Comparison of ENCODE assay signal across 11 cellular contexts in the genomic region with DNA sequence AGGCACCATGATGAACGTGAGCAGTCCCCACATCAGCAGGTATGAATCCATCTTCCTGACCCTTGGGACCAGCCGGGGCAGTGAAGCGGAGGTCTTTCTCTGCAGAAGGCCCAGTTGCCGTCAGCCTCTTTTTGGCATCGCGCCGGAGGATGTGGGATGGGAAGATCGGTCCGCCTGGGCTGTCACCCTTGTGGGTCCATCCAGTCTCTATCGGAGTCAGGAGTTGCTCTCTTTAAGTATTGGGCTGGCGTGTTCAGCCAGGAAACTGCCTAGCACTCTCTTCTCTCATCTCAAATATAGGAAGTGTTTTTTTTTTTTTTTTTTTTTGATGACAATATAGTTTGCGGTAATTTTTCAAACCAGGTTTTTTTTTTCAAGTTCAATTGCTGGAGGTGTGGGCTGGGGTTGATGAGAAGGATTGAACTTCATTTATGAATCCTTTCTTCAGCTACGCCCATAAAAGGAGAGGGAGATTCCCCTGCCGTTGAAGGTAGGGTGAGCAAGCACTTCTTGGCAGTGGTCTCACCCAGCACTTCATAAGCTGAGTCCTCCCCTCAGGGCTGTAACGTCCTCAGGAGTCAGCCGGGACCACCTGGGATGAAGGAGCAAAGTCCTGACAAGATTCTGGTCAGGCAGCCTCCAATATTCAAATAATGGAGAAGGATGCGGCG. TPM values are rescaled to one million over a fixed set of nuclear protein-coding genes. Genes with fewer than 3 reads are reported as not detected.
DNase-seq lines count a peak whose midpoint lies in the region; ATAC-seq, FAIRE-seq and TF ChIP-seq lines count a peak whose summit lies in the region.
"Had no signal": no experiment of that assay in that cellular context is flagged by ENCODE, and none has a peak within 500 bp of the region (broad histone marks: within the 10 kb centered on the region; RNA-seq: fewer than 3 reads in every experiment).

A gene (minus strand): TSS at position 267 of the 671 bp plus-strand sequence. CDS start 216 bp downstream, at position 51.

- intact Hi-C loops in activated naive CD4-positive, alpha-beta T cell treated with anti-CD3 and anti-CD28 coated beads for 36 hours (cut with micrococcal nuclease) = loop anchor here (1.0 kb wide), 4 partner anchors 8 to 26 kb away; no protein-coding TSS in a partner anchor
- intact Hi-C loops in HepG2 (cut with micrococcal nuclease; ENCODE audit: unreplicated experiment) = no loop called here

- in situ Hi-C loops in HepG2 (cut with HindIII; ENCODE audit: extremely low pct_ligation_motif_present, low pct_unique_long_range_greater_than_20kb) = no loop called here

- no peak within 1 kb of the TSS for H3K9ac ChIP-seq in HepG2 (ENCODE audit: insufficient read depth, low read depth, low read length)

- CTCF ChIA-PET in activated naive CD4-positive, alpha-beta T cell treated with anti-CD3 and anti-CD28 coated beads for 36 hours (lab: Charles Lee) = interaction anchor here (0.7 to 3.6 kb wide), 9 partner anchors 9 to 28 kb away, joined by 3 to 21 read pairs (median 6); no protein-coding TSS in a partner anchor
- CTCF ChIA-PET in HepG2 (lab: Yijun Ruan, JAX; ENCODE audit: low intra/inter-chr PET ratio, low total read pairs) = no interaction called here

- H3K4me1 ChIP-seq in small intestine (ENCODE audit: control insufficient read depth in 2 of 2, insufficient read depth in 1 of 2, low read depth in 1 of 2, low read length in 1 of 2) = no peaks in the 10 kb centered on the region
- no peaks in the 10 kb centered on the region for H3K4me1 ChIP-seq in tibial nerve
- H3K4me1 ChIP-seq in HepG2 (ENCODE audit: insufficient read depth, low read length) = no peaks in the 10 kb centered on the region

- FAIRE-seq in small intestine (lab: Jason Lieb, UNC) (no peak), HepG2 (lab: Jason Lieb, UNC) (no peak)

- peaks cover 67% of the 10 kb centered on the region for H3K4me1 Mint-ChIP-seq in T-helper 1 cell treated with Interleukin-12 subunit alpha and Interleukin-12 subunit beta and Interleukin-4 antibody, amounts not matched to agents 30 μg/mL and 1 μg/mL, for 36 hours (ENCODE audit: low read depth)
- H3K4me1 Mint-ChIP-seq in activated naive CD4-positive, alpha-beta T cell treated with anti-CD3 and anti-CD28 coated beads for 36 hours (ENCODE audit: low read depth) = peaks cover 46% of the 10 kb centered on the region

- H3K36me3 ChIP-seq in small intestine (ENCODE audit: control insufficient read depth in 2 of 2, insufficient read depth in 2 of 2, low read length in 2 of 2) (no peaks in the 10 kb centered on the region), tibial nerve (no peaks in the 10 kb centered on the region), HepG2 (replicated peaks in 1 of 2; ENCODE audit: control insufficient read depth in 1 of 2, insufficient read depth in 2 of 2, low read length in 2 of 2) (no peaks in the 10 kb centered on the region)

- POLR2A ChIA-PET in HepG2 (lab: Yijun Ruan, JAX) = no interaction called here

- ATAC-seq in HG03469 (IDR thresholded peaks at IDR 0.05; ENCODE audit: unreplicated experiment) (no peak), HepG2 (no peak)
- ATAC-seq: left colon had no signal

- no peaks in the 10 kb centered on the region for H3K27me3 ChIP-seq in small intestine (ENCODE audit: control insufficient read depth in 2 of 2, insufficient read depth in 2 of 2, low read length in 2 of 2)
- H3K27me3 ChIP-seq in tibial nerve = no peaks in the 10 kb centered on the region
- peaks cover 0 to 13% of the 10 kb centered on the region in 2 experiments; a peak in 3 of 5 replicates for H3K27me3 ChIP-seq in HepG2 (ENCODE audit: control insufficient read depth in 1 of 2, insufficient read depth in 2 of 2, low read length in 2 of 2)

- H4K20me1 ChIP-seq in HepG2 (ENCODE audit: insufficient read depth, low read length) = no peaks in the 10 kb centered on the region

- no peak within 1 kb of the TSS for H2AFZ ChIP-seq in HepG2 (ENCODE audit: low read length)

- H3K4me3 ChIP-seq in small intestine (ENCODE audit: low read depth in 1 of 2, low read length in 2 of 2) (peak within 1 kb of the TSS in 1 of 2 donors; percentile 27), tibial nerve (peak within 1 kb of the TSS in 2 of 4 donors; percentile 10 to 41), HepG2 (replicated peaks in 1 of 3; ENCODE audit: insufficient read depth in 1 of 3, low read depth in 2 of 3, low read length in 3 of 3) (no peak within 1 kb of the TSS)

- peaks cover 35% of the 10 kb centered on the region for H3K36me3 Mint-ChIP-seq in T-helper 1 cell treated with Interleukin-12 subunit alpha and Interleukin-12 subunit beta and Interleukin-4 antibody, amounts not matched to agents 30 μg/mL and 1 μg/mL, for 36 hours (ENCODE audit: low read depth)
- peaks cover 48% of the 10 kb centered on the region for H3K36me3 Mint-ChIP-seq in activated naive CD4-positive, alpha-beta T cell treated with anti-CD3 and anti-CD28 coated beads for 36 hours (ENCODE audit: low read depth)

- no peak for TF ChIP-seq POLR2A in tibial nerve (IDR thresholded peaks at IDR 0.05)
- no peak for TF ChIP-seq POLR2A in HepG2 (IDR thresholded peaks at IDR 0.05; ENCODE audit: insufficient read depth in 1 of 2, low read depth in 2 of 2, low read length in 2 of 2)

- peaks cover 3% of the 10 kb centered on the region for H3K9me3 Mint-ChIP-seq in T-helper 1 cell treated with Interleukin-12 subunit alpha and Interleukin-12 subunit beta and Interleukin-4 antibody, amounts not matched to agents 30 μg/mL and 1 μg/mL, for 36 hours
- H3K9me3 Mint-ChIP-seq in activated naive CD4-positive, alpha-beta T cell treated with anti-CD3 and anti-CD28 coated beads for 36 hours = peaks cover 3% of the 10 kb centered on the region

- no peaks in the 10 kb centered on the region for H3K27me3 Mint-ChIP-seq in T-helper 1 cell treated with Interleukin-12 subunit alpha and Interleukin-12 subunit beta and Interleukin-4 antibody, amounts not matched to agents 30 μg/mL and 1 μg/mL, for 36 hours (ENCODE audit: low read depth)
- no peaks in the 10 kb centered on the region for H3K27me3 Mint-ChIP-seq in activated naive CD4-positive, alpha-beta T cell treated with anti-CD3 and anti-CD28 coated beads for 36 hours (ENCODE audit: low read depth)

- DNase-seq in CD1c-positive myeloid dendritic cell (ENCODE audit: extremely low spot score) (peak; percentile 57), small intestine (no peak), NCI-H748 treated with DMSO at 0.1 percent for 48 hours (lab: John Stamatoyannopoulos, UW) (no peak), tibial nerve (ENCODE audit: low spot score in 2 of 2) (no peak), HepG2 (ENCODE audit: low spot score) (no peak)
- peak; percentile 83 for DNase-seq in activated naive CD4-positive, alpha-beta T cell treated with anti-CD3 and anti-CD28 coated beads for 36 hours
- DNase-seq: SIG-M5 had no signal

- no peaks in the 10 kb centered on the region for H3K79me2 ChIP-seq in HepG2 (ENCODE audit: insufficient read depth, low read length)

- WGBS in small intestine, 3 donors = 64 to 79% (median 69%) methylated on average over 18 of the region's 18 CpGs
- WGBS in tibial nerve, 2 donors = 81 to 82% methylated on average over 18 of the region's 18 CpGs
- 76% methylated on average over 15 of the region's 18 CpGs for WGBS in HepG2 (ENCODE audit: low lambda C conversion rate)

- TF ChIP-seq RAD21 in HepG2 (CRISPR knock-in tag; IDR thresholded peaks at IDR 0.05) = no peak

- no peak for TF ChIP-seq EP300 in tibial nerve (IDR thresholded peaks at IDR 0.05)
- no peak for TF ChIP-seq EP300 in HepG2 (IDR thresholded peaks at IDR 0.05; ENCODE audit: low read depth in 2 of 2, low read length in 2 of 2)
- TF ChIP-seq EP300 in HepG2 (CRISPR knock-in tag; IDR thresholded peaks at IDR 0.05; ENCODE audit: borderline replicate concordance) = no peak

- TF ChIP-seq CTCF in tibial nerve (IDR thresholded peaks at IDR 0.05) = no peak
- TF ChIP-seq CTCF in HepG2 (CRISPR knock-in tag; IDR thresholded peaks at IDR 0.05) = no peak

- BruUV-seq in HepG2 (replicated peaks; lab: Mats Ljungman, UMichigan) = no TSS peak

- H3K4me3 Mint-ChIP-seq in T-helper 1 cell treated with Interleukin-12 subunit alpha and Interleukin-12 subunit beta and Interleukin-4 antibody, amounts not matched to agents 30 μg/mL and 1 μg/mL, for 36 hours = peak within 1 kb of the TSS; percentile 87
- peak within 1 kb of the TSS; percentile 86 for H3K4me3 Mint-ChIP-seq in activated naive CD4-positive, alpha-beta T cell treated with anti-CD3 and anti-CD28 coated beads for 36 hours

- H3K9me3 ChIP-seq in small intestine (ENCODE audit: control insufficient read depth, low read depth) (no peaks in the 10 kb centered on the region), tibial nerve (no peaks in the 10 kb centered on the region), HepG2 (ENCODE audit: low read length) (no peaks in the 10 kb centered on the region)

- peak within 1 kb of the TSS; percentile 93 for H3K27ac Mint-ChIP-seq in T-helper 1 cell treated with Interleukin-12 subunit alpha and Interleukin-12 subunit beta and Interleukin-4 antibody, amounts not matched to agents 30 μg/mL and 1 μg/mL, for 36 hours
- H3K27ac Mint-ChIP-seq in activated naive CD4-positive, alpha-beta T cell treated with anti-CD3 and anti-CD28 coated beads for 36 hours = peak within 1 kb of the TSS; percentile 94

- peak within 1 kb of the TSS; percentile 45 to 62 for H3K27ac ChIP-seq in small intestine (ENCODE audit: low read depth in 1 of 2, low read length in 1 of 2)
- peak within 1 kb of the TSS in 1 of 4 donors; percentile 69 for H3K27ac ChIP-seq in tibial nerve
- no peak within 1 kb of the TSS for H3K27ac ChIP-seq in HepG2 (ENCODE audit: extremely low read length, insufficient read depth, low read length)

- H3K4me2 ChIP-seq in HepG2 (ENCODE audit: low read depth, low read length) = no peak within 1 kb of the TSS

RNA-seq across cellular contexts. Expression of the gene that starts here (rescaled TPM):
- 100 to 1,000 TPM; 443 to 471 TPM for total RNA-seq in activated naive CD4-positive, alpha-beta T cell treated with anti-CD3 and anti-CD28 coated beads for 36 hours
- polyA plus RNA-seq in small intestine (1 to 10 TPM in 2 of 3 donors, not detected in 1; 1.1 to 2.1 TPM), HepG2 (2011; rRNA removed) (not detected in 2 replicates)
- total RNA-seq in tibial nerve (1 to 10 TPM in 1 of 4 donors, under 1 TPM in 2, not detected in 1; 0.42 to 2.2 (median 0.60) TPM), HepG2 (2016; rRNA removed; fragmentation: Illumina TruSeq; extraction: Trizol) (not detected in 2 replicates)
- total RNA-seq in HepG2 (2016; cell fraction: cytosol; rRNA removed; fragmentation: Illumina TruSeq; extraction: Trizol; ENCODE audit: low read depth) = not detected in 2 replicates
- not detected in 2 replicates for total RNA-seq in HepG2 (2016; cell fraction: insoluble cytoplasmic fraction; rRNA removed; fragmentation: Illumina TruSeq; extraction: Trizol)
- total RNA-seq in HepG2 (2016; cell fraction: membrane; rRNA removed; fragmentation: Illumina TruSeq; extraction: Trizol) = not detected in 2 replicates
- total RNA-seq in HepG2 (2016; cell fraction: nucleus; rRNA removed; fragmentation: Illumina TruSeq; extraction: Trizol) = not detected in 2 replicates
- not detected in 2 replicates for polyA plus RNA-seq in HepG2 (2011; cell fraction: cytosol; rRNA removed)
- not detected in 2 replicates for polyA plus RNA-seq in HepG2 (2011; cell fraction: nucleus; rRNA removed)
- not detected in 2 replicates for polyA plus RNA-seq in HepG2 (2012)
- not detected in 2 replicates for polyA plus RNA-seq in HepG2 (2016; cell fraction: cytosol; fragmentation: Illumina TruSeq; extraction: Trizol; ENCODE audit: low read depth)
- polyA plus RNA-seq in HepG2 (2016; cell fraction: insoluble cytoplasmic fraction; fragmentation: Illumina TruSeq; extraction: Trizol; ENCODE audit: low read depth) = not detected in 2 replicates
- polyA plus RNA-seq in HepG2 (2016; cell fraction: membrane; fragmentation: Illumina TruSeq; extraction: Trizol; ENCODE audit: low read depth) = not detected in 2 replicates
- polyA plus RNA-seq in HepG2 (2016; cell fraction: nucleus; fragmentation: Illumina TruSeq; extraction: Trizol; ENCODE audit: insufficient read depth, low read depth) = not detected in 2 replicates
- polyA minus RNA-seq in HepG2 (2011; rRNA and poly(A)+ RNA removed; ENCODE audit: low replicate concordance) = not detected in 2 replicates
- polyA minus RNA-seq in HepG2 (2011; cell fraction: cytosol; rRNA and poly(A)+ RNA removed) = not detected in 2 replicates
- not detected in 2 replicates for polyA minus RNA-seq in HepG2 (2011; cell fraction: nucleus; rRNA and poly(A)+ RNA removed)
- total RNA-seq: dermis microvascular lymphatic vessel endothelial cell had no signal

Comparison
In these comparisons a context has a peak if more than half of its experiments do, and no peak if none do; other contexts are left out.
1. RNA of the gene that starts here (total RNA-seq): 443 to 471 TPM in activated naive CD4-positive, alpha-beta T cell treated with anti-CD3 and anti-CD28 coated beads for 36 hours; 0.42 to 2.2 TPM in tibial nerve and not detected in HepG2; every median in the first group is over 100 times any median in the second.
2. DNase-seq: peak in CD1c-positive myeloid dendritic cell (single experiment) and activated naive CD4-positive, alpha-beta T cell treated with anti-CD3 and anti-CD28 coated beads for 36 hours (single experiment); none in small intestine (single experiment), NCI-H748 treated with DMSO at 0.1 percent for 48 hours (single experiment), tibial nerve (0 of 2) and HepG2 (single experiment).